In the genomic region with DNA sequence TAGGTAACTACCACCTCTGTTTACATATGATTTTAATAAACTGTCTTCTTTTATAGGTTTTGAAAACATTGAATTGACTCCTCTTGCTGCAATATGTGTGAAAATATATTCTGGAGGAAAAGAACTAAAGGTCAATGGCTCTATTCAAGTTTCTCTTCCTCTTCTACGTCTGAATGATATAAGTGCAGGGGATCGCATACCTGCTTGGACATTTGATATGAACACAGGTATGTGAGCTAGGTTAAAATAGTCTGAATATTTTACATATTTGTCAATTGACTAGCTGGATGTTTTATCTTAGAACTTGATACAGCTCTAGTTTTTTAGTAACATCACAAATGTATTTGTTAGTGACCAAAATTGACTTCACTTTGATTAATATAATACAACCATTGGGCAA, we compare ENCODE assay signal across 24 cellular contexts.
"Had no signal": no experiment of that assay in that cellular context is flagged by ENCODE, and none has a peak within 500 bp of the region (broad histone marks: within the 10 kb centered on the region; RNA-seq: fewer than 3 reads in every experiment).

No MANE protein-coding gene starts in this region.

- H3K4me1 Mint-ChIP-seq: memory B cell; neural crest cell; stimulated activated effector memory CD8-positive, alpha-beta T cell treated with anti-CD3 and anti-CD28 coated beads, Interleukin-12 subunit alpha, Interleukin-12 subunit beta, amount 100 ng/mL, for 72 hours had no signal

- H3K27me3 ChIP-seq: esophagus muscularis mucosa, foreskin keratinocyte, gastroesophageal sphincter, heart left ventricle, hepatocyte, sigmoid colon, stomach, thyroid gland had no signal

- H3K36me3 ChIP-seq: prostate gland, thyroid gland had no signal

- H3K27ac ChIP-seq: esophagus muscularis mucosa, foreskin keratinocyte, gastroesophageal sphincter, heart left ventricle, hepatocyte, prostate gland, sigmoid colon, stomach, thyroid gland had no signal

- DNase-seq: effector CD8-positive, alpha-beta T cell; heart left ventricle; kidney glomerular epithelial cell; left ventricle myocardium superior; right cardiac atrium; sigmoid colon; stimulated activated CD4-positive, alpha-beta T cell treated with anti-CD3 and anti-CD28 coated beads, Interleukin-2, amount 100 ng/mL, for 24 hours; stimulated activated CD4-positive, alpha-beta T cell treated with anti-CD3 and anti-CD28 coated beads, Interleukin-4, amount 100 ng/mL, for 24 hours; stimulated activated naive CD4-positive, alpha-beta T cell treated with Interleukin-2 at 50 U/mL for 16 hours; stomach; thyroid gland had no signal

- H3K27ac Mint-ChIP-seq: memory B cell; natural killer cell treated with Interleukin-12 subunit alpha and Interleukin-12 subunit beta and Interleukin-15 and Interleukin-18, amount 100 ng/mL, for 72 hours; stimulated activated effector memory CD8-positive, alpha-beta T cell treated with anti-CD3 and anti-CD28 coated beads, Interleukin-12 subunit alpha, Interleukin-12 subunit beta, amount 100 ng/mL, for 72 hours had no signal

- H3K9me3 ChIP-seq: esophagus muscularis mucosa, gastroesophageal sphincter, heart left ventricle, prostate gland, sigmoid colon, stomach, thyroid gland had no signal

- H3K9me3 Mint-ChIP-seq: memory B cell; natural killer cell treated with Interleukin-12 subunit alpha and Interleukin-12 subunit beta and Interleukin-15 and Interleukin-18, amount 100 ng/mL, for 72 hours; neural crest cell; stimulated activated effector memory CD8-positive, alpha-beta T cell treated with anti-CD3 and anti-CD28 coated beads, Interleukin-12 subunit alpha, Interleukin-12 subunit beta, amount 100 ng/mL, for 72 hours; type B pancreatic cell had no signal

- H3K4me3 ChIP-seq: esophagus muscularis mucosa, gastroesophageal sphincter, heart left ventricle, hepatocyte, lung, prostate gland, sigmoid colon, stomach, thyroid gland had no signal

- H3K36me3 Mint-ChIP-seq: memory B cell; natural killer cell treated with Interleukin-12 subunit alpha and Interleukin-12 subunit beta and Interleukin-15 and Interleukin-18, amount 100 ng/mL, for 72 hours; stimulated activated effector memory CD8-positive, alpha-beta T cell treated with anti-CD3 and anti-CD28 coated beads, Interleukin-12 subunit alpha, Interleukin-12 subunit beta, amount 100 ng/mL, for 72 hours had no signal

- FAIRE-seq: colon, endothelial cell of umbilical vein had no signal

- H3K4me1 ChIP-seq: esophagus muscularis mucosa, foreskin keratinocyte, gastroesophageal sphincter, heart left ventricle, prostate gland, sigmoid colon, stomach, thyroid gland had no signal

- H3K4me2 ChIP-seq: hepatocyte had no signal

- H3K79me2 ChIP-seq: hepatocyte had no signal

- H2AFZ ChIP-seq: hepatocyte had no signal

- H3K27me3 Mint-ChIP-seq: memory B cell; natural killer cell treated with Interleukin-12 subunit alpha and Interleukin-12 subunit beta and Interleukin-15 and Interleukin-18, amount 100 ng/mL, for 72 hours; type B pancreatic cell had no signal

- H3K4me3 Mint-ChIP-seq: memory B cell; natural killer cell treated with Interleukin-12 subunit alpha and Interleukin-12 subunit beta and Interleukin-15 and Interleukin-18, amount 100 ng/mL, for 72 hours; neural crest cell; stimulated activated effector memory CD8-positive, alpha-beta T cell treated with anti-CD3 and anti-CD28 coated beads, Interleukin-12 subunit alpha, Interleukin-12 subunit beta, amount 100 ng/mL, for 72 hours; type B pancreatic cell had no signal
